16 cellular contexts compared by ENCODE assay signal in the genomic region with DNA sequence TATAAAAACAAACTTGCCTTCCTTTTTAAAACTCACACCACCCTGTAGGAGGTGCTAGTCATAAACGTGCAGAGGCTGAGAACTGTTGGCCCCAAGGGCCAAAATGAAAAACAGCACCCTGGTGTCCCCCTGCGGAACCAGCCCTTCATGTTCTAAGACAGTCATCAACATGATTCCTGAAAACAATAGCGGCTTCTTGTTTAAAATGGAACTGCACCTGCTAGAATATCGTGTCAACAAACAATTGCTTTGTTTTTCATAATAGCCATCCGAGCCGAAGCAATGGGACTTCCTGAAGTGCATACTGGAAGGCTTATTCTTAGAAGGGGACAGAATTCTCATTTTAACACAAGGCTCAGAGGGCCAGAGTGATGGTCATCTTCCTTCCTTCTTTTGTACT. TPM values are rescaled to one million over a fixed set of nuclear protein-coding genes. Genes with fewer than 3 reads are reported as not detected.
A peak's percentile ranks its signal among the peaks of the same experiment; 100 is the strongest.
DNase-seq lines count a peak whose midpoint lies in the region; ATAC-seq and TF ChIP-seq lines count a peak whose summit lies in the region.
"Had no signal": no experiment of that assay in that cellular context is flagged by ENCODE, and none has a peak within 500 bp of the region (broad histone marks: within the 10 kb centered on the region; RNA-seq: fewer than 3 reads in every experiment).

No MANE protein-coding gene starts in this region.

- no peaks in the 10 kb centered on the region for H3K36me3 Mint-ChIP-seq in activated T-cell treated with anti-CD3 and anti-CD28 coated beads, Interleukin-2, amount 50 U/mL, for 72 hours (ENCODE audit: insufficient read depth in 2 of 2)
- H3K36me3 Mint-ChIP-seq in CD8-positive, alpha-beta T cell = no peaks in the 10 kb centered on the region
- H3K36me3 Mint-ChIP-seq: activated naive CD4-positive, alpha-beta T cell treated with anti-CD3 and anti-CD28 coated beads, Interleukin-2, amount 50 U/mL, for 72 hours had no signal

- no peak for ATAC-seq in activated T-cell treated with anti-CD3 and anti-CD28 coated beads, Interleukin-2, amount 50 U/mL, for 72 hours (replicated peaks in 1 of 2)
- ATAC-seq in GM21529 (IDR thresholded peaks at IDR 0.05; ENCODE audit: unreplicated experiment) (no peak), GM21381 (IDR thresholded peaks at IDR 0.05; ENCODE audit: unreplicated experiment) (no peak)
- no peak for ATAC-seq in CD8-positive, alpha-beta T cell
- ATAC-seq: activated CD4-positive, alpha-beta T cell treated with anti-CD3 and anti-CD28 coated beads for 36 hours; activated naive CD4-positive, alpha-beta T cell treated with anti-CD3 and anti-CD28 coated beads, Interleukin-2, amount 50 U/mL, for 72 hours had no signal

- H3K9me3 ChIP-seq in CD8-positive, alpha-beta T cell (ENCODE audit: low read length) = no peaks in the 10 kb centered on the region

- no peaks in the 10 kb centered on the region for H3K4me1 Mint-ChIP-seq in activated T-cell treated with anti-CD3 and anti-CD28 coated beads, Interleukin-2, amount 50 U/mL, for 72 hours (ENCODE audit: low read depth)
- no peaks in the 10 kb centered on the region for H3K4me1 Mint-ChIP-seq in CD8-positive, alpha-beta T cell (ENCODE audit: low read depth)
- H3K4me1 Mint-ChIP-seq: activated CD4-positive, alpha-beta T cell treated with anti-CD3 and anti-CD28 coated beads for 36 hours had no signal

- no peaks in the 10 kb centered on the region for H3K36me3 ChIP-seq in CD8-positive, alpha-beta T cell (ENCODE audit: insufficient read depth, low read length)

- no peaks in the 10 kb centered on the region for H3K4me1 ChIP-seq in CD8-positive, alpha-beta T cell (ENCODE audit: insufficient read depth, low read length)

- H3K9me3 Mint-ChIP-seq in activated T-cell treated with anti-CD3 and anti-CD28 coated beads, Interleukin-2, amount 50 U/mL, for 72 hours = no peaks in the 10 kb centered on the region
- no peaks in the 10 kb centered on the region for H3K9me3 Mint-ChIP-seq in CD8-positive, alpha-beta T cell
- H3K9me3 Mint-ChIP-seq: activated naive CD4-positive, alpha-beta T cell treated with anti-CD3 and anti-CD28 coated beads, Interleukin-2, amount 50 U/mL, for 72 hours had no signal

- POLR2A ChIA-PET in CD8-positive, alpha-beta T cell (lab: Charles Lee) = no interaction called here

- intact Hi-C loops in CD8-positive, alpha-beta T cell (cut with DNase I, micrococcal nuclease) = no loop called here

- peaks cover 3% of the 10 kb centered on the region for H3K27me3 ChIP-seq in CD8-positive, alpha-beta T cell (ENCODE audit: insufficient read depth, low read length)

- peaks cover 9% of the 10 kb centered on the region for H3K27me3 Mint-ChIP-seq in activated T-cell treated with anti-CD3 and anti-CD28 coated beads, Interleukin-2, amount 50 U/mL, for 72 hours (ENCODE audit: low read depth)
- peaks cover 5% of the 10 kb centered on the region for H3K27me3 Mint-ChIP-seq in CD8-positive, alpha-beta T cell (ENCODE audit: low read depth)

- no peak overlapping the region for H3K27ac ChIP-seq in CD8-positive, alpha-beta T cell (ENCODE audit: low read depth, low read length)
- H3K27ac ChIP-seq: RWPE1 had no signal

- peak; percentile 19 for DNase-seq in COLO668 (lab: John Stamatoyannopoulos, UW; ENCODE audit: unreplicated experiment)
- peak; percentile 67 for DNase-seq in NCI-H1105 (lab: John Stamatoyannopoulos, UW)
- DNase-seq in NCI-H774 (lab: John Stamatoyannopoulos, UW) = peak; percentile 83
- peak; percentile 16 to 79 for DNase-seq in lung microvascular endothelial cell (ENCODE audit: low read depth in 2 of 2)
- DNase-seq in activated T-cell treated with anti-CD3 and anti-CD28 coated beads, Interleukin-2, amount 50 U/mL, for 72 hours = no peak
- DNase-seq in CD8-positive, alpha-beta T cell = no peak
- DNase-seq: activated CD4-positive, alpha-beta T cell treated with anti-CD3 and anti-CD28 coated beads for 36 hours; effector memory CD4-positive, alpha-beta T cell; midbrain; NCI-H446 treated with DMSO at 0.1 percent for 48 hours; occipital lobe had no signal

- CTCF ChIA-PET in CD8-positive, alpha-beta T cell (lab: Charles Lee) = no interaction called here

- no peak overlapping the region for H3K4me3 ChIP-seq in CD8-positive, alpha-beta T cell (ENCODE audit: low read depth, low read length)

- no peak for TF ChIP-seq CTCF in CD8-positive, alpha-beta T cell (IDR thresholded peaks at IDR 0.05)

- H3K27ac Mint-ChIP-seq in activated T-cell treated with anti-CD3 and anti-CD28 coated beads, Interleukin-2, amount 50 U/mL, for 72 hours = no peak overlapping the region
- no peak overlapping the region for H3K27ac Mint-ChIP-seq in CD8-positive, alpha-beta T cell
- H3K27ac Mint-ChIP-seq: activated CD4-positive, alpha-beta T cell treated with anti-CD3 and anti-CD28 coated beads for 36 hours; activated naive CD4-positive, alpha-beta T cell treated with anti-CD3 and anti-CD28 coated beads, Interleukin-2, amount 50 U/mL, for 72 hours had no signal

- H3K4me3 Mint-ChIP-seq in activated T-cell treated with anti-CD3 and anti-CD28 coated beads, Interleukin-2, amount 50 U/mL, for 72 hours = no peak overlapping the region
- H3K4me3 Mint-ChIP-seq in CD8-positive, alpha-beta T cell = no peak overlapping the region
- H3K4me3 Mint-ChIP-seq: activated CD4-positive, alpha-beta T cell treated with anti-CD3 and anti-CD28 coated beads for 36 hours had no signal

RNA-seq across cellular contexts. Expression of a gene that starts 43.7 kb away (rescaled TPM):
- total RNA-seq in lung microvascular endothelial cell = 2.2 and 28.3 TPM in 2 replicates
- total RNA-seq in activated T-cell treated with anti-CD3 and anti-CD28 coated beads, Interleukin-2, amount 50 U/mL, for 72 hours = not detected
- total RNA-seq in CD8-positive, alpha-beta T cell = not detected
- total RNA-seq: activated CD4-positive, alpha-beta T cell treated with anti-CD3 and anti-CD28 coated beads for 36 hours; activated naive CD4-positive, alpha-beta T cell treated with anti-CD3 and anti-CD28 coated beads, Interleukin-2, amount 50 U/mL, for 72 hours; T-helper 2 cell treated with Interferon-gamma antibody and Interleukin-4, amounts not matched to agents 100 ng/mL and 5 ng/mL, for 36 hours had no signal

Comparison
In these comparisons a context has a peak if more than half of its experiments do, and no peak if none do; other contexts are left out.
1. DNase-seq: peak in COLO668 (single experiment), NCI-H1105 (single experiment), NCI-H774 (single experiment) and lung microvascular endothelial cell (2 of 2); none in activated T-cell treated with anti-CD3 and anti-CD28 coated beads, Interleukin-2, amount 50 U/mL, for 72 hours (0 of 2) and CD8-positive, alpha-beta T cell (0 of 7).